Comparison of ENCODE assay signal across 12 cellular contexts in genomic region chr1:87044840-87045239, GRCh38.
DNase-seq lines count a peak whose midpoint lies in the region; ATAC-seq and TF ChIP-seq lines count a peak whose summit lies in the region.
"Had no signal": no experiment of that assay in that cellular context is flagged by ENCODE, and none has a peak within 500 bp of the region (broad histone marks: within the 10 kb centered on the region; RNA-seq: fewer than 3 reads in every experiment).

No MANE protein-coding gene starts in this region.

- H3K79me2 ChIP-seq in MM.1S (ENCODE audit: low read length) = no peaks in the 10 kb centered on the region

- TF ChIP-seq CTCF in MM.1S (IDR thresholded peaks at IDR 0.05; ENCODE audit: low read length) = no peak

- H3K27me3 Mint-ChIP-seq in activated CD8-positive, alpha-beta memory T cell treated with anti-CD3 and anti-CD28 coated beads, Interleukin-2, amount 10 ng/mL, durations not matched to agents 7 days and 5 days = no peaks in the 10 kb centered on the region

- no peaks in the 10 kb centered on the region for H4K20me1 ChIP-seq in MM.1S (ENCODE audit: insufficient read depth, low read length)

- peak overlapping the region; percentile 64 for H3K27ac Mint-ChIP-seq in activated CD8-positive, alpha-beta memory T cell treated with anti-CD3 and anti-CD28 coated beads, Interleukin-2, amount 10 ng/mL, durations not matched to agents 7 days and 5 days
- H3K27ac Mint-ChIP-seq: endodermal cell had no signal

- CTCF ChIA-PET in activated CD8-positive, alpha-beta memory T cell treated with anti-CD3 and anti-CD28 coated beads, Interleukin-2, amount 10 ng/mL, durations not matched to agents 7 days and 5 days (lab: Charles Lee) = interaction anchor here (1.1 to 1.3 kb wide), 3 partner anchors 30 to 68 kb away, joined by 3 to 5 read pairs (median 3); no protein-coding TSS in a partner anchor

- no peak overlapping the region for H2AFZ ChIP-seq in MM.1S (ENCODE audit: low read length)

- H3K27ac ChIP-seq in MM.1S (ENCODE audit: low read length) = peak overlapping the region; percentile 67; the same call in 1 of the 2 replicates
- H3K27ac ChIP-seq in mucosa of rectum (ENCODE audit: low read depth in 2 of 2, low read length in 2 of 2) = peak overlapping the region; percentile 17 to 38
- H3K27ac ChIP-seq: A549 had no signal

- H3F3A ChIP-seq in MM.1S (ENCODE audit: insufficient read depth, low read length) = peaks cover 7% of the 10 kb centered on the region

- H3K9me2 ChIP-seq in MM.1S (replicated peaks; ENCODE audit: insufficient read depth, low read length) = no peaks in the 10 kb centered on the region; the same call in 1 of the 2 replicates

- peak overlapping the region; percentile 61 for H3K4me2 ChIP-seq in MM.1S (ENCODE audit: low read depth, low read length)
- H3K4me2 ChIP-seq: A549 had no signal

- H3K9me3 ChIP-seq in MM.1S (replicated peaks; ENCODE audit: insufficient read depth, low read length) = no peaks in the 10 kb centered on the region
- peaks cover 0 to 2% of the 10 kb centered on the region in 2 donors for H3K9me3 ChIP-seq in mucosa of rectum (ENCODE audit: control insufficient read depth in 2 of 2, low read length in 2 of 2)

- H3K4me3 Mint-ChIP-seq in activated CD8-positive, alpha-beta memory T cell treated with anti-CD3 and anti-CD28 coated beads, Interleukin-2, amount 10 ng/mL, durations not matched to agents 7 days and 5 days = no peak overlapping the region
- H3K4me3 Mint-ChIP-seq: endodermal cell had no signal

- no peaks in the 10 kb centered on the region for H3K9me3 Mint-ChIP-seq in activated CD8-positive, alpha-beta memory T cell treated with anti-CD3 and anti-CD28 coated beads, Interleukin-2, amount 10 ng/mL, durations not matched to agents 7 days and 5 days (ENCODE audit: low read depth)

- peaks cover 19% of the 10 kb centered on the region for H3K4me1 Mint-ChIP-seq in activated CD8-positive, alpha-beta memory T cell treated with anti-CD3 and anti-CD28 coated beads, Interleukin-2, amount 10 ng/mL, durations not matched to agents 7 days and 5 days
- H3K4me1 Mint-ChIP-seq: endodermal cell had no signal

- H3K36me3 ChIP-seq in MM.1S (replicated peaks; ENCODE audit: insufficient read depth, low read length) = no peaks in the 10 kb centered on the region
- H3K36me3 ChIP-seq in mucosa of rectum (ENCODE audit: control insufficient read depth in 2 of 2, insufficient read depth in 2 of 2, low read length in 2 of 2) = no peaks in the 10 kb centered on the region

- H3K9ac ChIP-seq in MM.1S (ENCODE audit: low read length) (no peak overlapping the region), mucosa of rectum (ENCODE audit: low read depth in 1 of 2, low read length in 2 of 2) (no peak overlapping the region)

- H3K4me3 ChIP-seq in MM.1S (ENCODE audit: low read length) (peak overlapping the region; percentile 9; the same call in 1 of the 2 replicates), mucosa of rectum (ENCODE audit: low read length in 2 of 2) (no peak overlapping the region)
- H3K4me3 ChIP-seq: A549 had no signal

- H3K4me1 ChIP-seq in MM.1S (ENCODE audit: low read length) (peaks cover 28% of the 10 kb centered on the region), mucosa of rectum (ENCODE audit: control insufficient read depth in 2 of 2, insufficient read depth in 2 of 2, low read length in 2 of 2) (no peaks in the 10 kb centered on the region)
- H3K4me1 ChIP-seq: A549 had no signal

- H3K27me3 ChIP-seq in MM.1S (replicated peaks; ENCODE audit: insufficient read depth, low read length) (no peaks in the 10 kb centered on the region), mucosa of rectum (ENCODE audit: control insufficient read depth in 2 of 2, insufficient read depth in 2 of 2, low read length in 2 of 2) (no peaks in the 10 kb centered on the region)

- H3K36me3 Mint-ChIP-seq in activated CD8-positive, alpha-beta memory T cell treated with anti-CD3 and anti-CD28 coated beads, Interleukin-2, amount 10 ng/mL, durations not matched to agents 7 days and 5 days = peaks cover 13% of the 10 kb centered on the region

- DNase-seq in activated CD8-positive, alpha-beta memory T cell treated with anti-CD3 and anti-CD28 coated beads, Interleukin-2, amount 10 ng/mL, durations not matched to agents 7 days and 5 days = peak; percentile 42
- DNase-seq in activated CD8-positive, alpha-beta memory T cell treated with anti-CD3 and anti-CD28 coated beads, Interleukin-2, amount 50 U/mL, for 48 hours = no peak
- peak; percentile 78 for DNase-seq in MM.1S
- no peak for DNase-seq in NCI-H1105 (lab: John Stamatoyannopoulos, UW)
- no peak for DNase-seq in NCI-H1092 treated with DMSO at 0.1 percent for 48 hours (lab: John Stamatoyannopoulos, UW)
- no peak for DNase-seq in MV-4-11 (lab: John Stamatoyannopoulos, UW)
- DNase-seq: endodermal cell; NCI-H748 treated with DMSO at 0.1 percent for 48 hours; stimulated activated CD8-positive, alpha-beta memory T cell treated with anti-CD3 and anti-CD28 coated beads, Interleukin-4, amount 100 ng/mL, for 48 hours had no signal

- ATAC-seq in activated CD8-positive, alpha-beta memory T cell treated with anti-CD3 and anti-CD28 coated beads, Interleukin-2, amount 10 ng/mL, durations not matched to agents 7 days and 5 days = peak; percentile 81
- ATAC-seq in GM21825 (IDR thresholded peaks at IDR 0.05; ENCODE audit: unreplicated experiment) = peak; percentile 53
- ATAC-seq: A549 had no signal

Comparison
In these comparisons a context has a peak if more than half of its experiments do, and no peak if none do; other contexts are left out.
1. DNase-seq: peak in activated CD8-positive, alpha-beta memory T cell treated with anti-CD3 and anti-CD28 coated beads, Interleukin-2, amount 10 ng/mL, durations not matched to agents 7 days and 5 days (single experiment) and MM.1S (single experiment); none in activated CD8-positive, alpha-beta memory T cell treated with anti-CD3 and anti-CD28 coated beads, Interleukin-2, amount 50 U/mL, for 48 hours (single experiment), NCI-H1105 (single experiment), NCI-H1092 treated with DMSO at 0.1 percent for 48 hours (single experiment) and MV-4-11 (single experiment).